In genomic region chr9:128372188-128372641, GRCh38 we compare ENCODE assay signal across 8 cellular contexts. TPM values are rescaled to one million over a fixed set of nuclear protein-coding genes. Genes with fewer than 3 reads are reported as not detected.
DNase-seq lines count a peak whose midpoint lies in the region; ATAC-seq and TF ChIP-seq lines count a peak whose summit lies in the region.

No MANE protein-coding gene starts in this region.

- H3K36me3 ChIP-seq in heart right ventricle (peaks cover 0 to 37% (median 0%) of the 10 kb centered on the region in 9 donors), ascending aorta (peaks cover 0 to 22% of the 10 kb centered on the region in 2 donors), suprapubic skin (peaks cover 21% of the 10 kb centered on the region)

- H3K9me3 ChIP-seq in heart right ventricle = no peaks in the 10 kb centered on the region
- no peaks in the 10 kb centered on the region for H3K9me3 ChIP-seq in ascending aorta
- H3K9me3 ChIP-seq in suprapubic skin = no peaks in the 10 kb centered on the region

- H3K4me1 ChIP-seq in heart right ventricle (peaks cover 2 to 29% (median 22%) of the 10 kb centered on the region in 9 donors), ascending aorta (peaks cover 0 to 8% of the 10 kb centered on the region in 2 donors), suprapubic skin (peaks cover 34% of the 10 kb centered on the region)

- H3K27me3 ChIP-seq in heart right ventricle = no peaks in the 10 kb centered on the region
- no peaks in the 10 kb centered on the region for H3K27me3 ChIP-seq in ascending aorta
- no peaks in the 10 kb centered on the region for H3K27me3 ChIP-seq in layer of hippocampus (ENCODE audit: control insufficient read depth, insufficient read depth, low read length)
- no peaks in the 10 kb centered on the region for H3K27me3 ChIP-seq in suprapubic skin

- TF ChIP-seq EP300 in suprapubic skin (IDR thresholded peaks at IDR 0.05) = no peak

- intact Hi-C loops in heart right ventricle (cut with DNase I) = no loop called here
- intact Hi-C loops in Right ventricle myocardium inferior (cut with DNase I) = loop anchor here (5.0 kb wide), 1 partner anchor 35 kb away; no protein-coding TSS in a partner anchor
- intact Hi-C loops in ascending aorta (cut with DNase I) = loop anchor here (5.0 kb wide), 2 partner anchors 130 to 180 kb away; partner anchors contain the start of genes GLE1 and SPTAN1

- H3K4me3 ChIP-seq in heart right ventricle = peak overlapping the region; percentile 62 to 97 (median 78)
- H3K4me3 ChIP-seq in ascending aorta = peak overlapping the region; percentile 66 to 80
- H3K4me3 ChIP-seq in suprapubic skin = peak overlapping the region; percentile 62

- WGBS in heart right ventricle, 2 donors = 25 to 40% methylated on average over 4 of the region's 4 CpGs
- 24% methylated on average over 4 of the region's 4 CpGs for WGBS in suprapubic skin

- no peak for DNase-seq in heart right ventricle
- no peak for DNase-seq in Right ventricle myocardium inferior (ENCODE audit: missing footprints)
- DNase-seq in ascending aorta (ENCODE audit: low spot score in 2 of 2) = no peak
- DNase-seq in suprapubic skin (ENCODE audit: low spot score in 2 of 2) = no peak
- no peak for DNase-seq in H4 (ENCODE audit: low spot score)

- ATAC-seq in heart right ventricle = no peak
- ATAC-seq in Right ventricle myocardium inferior = no peak
- no peak for ATAC-seq in HG03342 (IDR thresholded peaks at IDR 0.05; ENCODE audit: unreplicated experiment)
- ATAC-seq in HG03521 (IDR thresholded peaks at IDR 0.05; ENCODE audit: unreplicated experiment) = no peak

- no peak for TF ChIP-seq POLR2A in suprapubic skin (IDR thresholded peaks at IDR 0.05)

- H3K27ac ChIP-seq in heart right ventricle = peak overlapping the region in 6 of 10 donors; percentile 90 to 97 (median 94)
- H3K27ac ChIP-seq in ascending aorta = peak overlapping the region; percentile 84 to 87
- peak overlapping the region; percentile 99 for H3K27ac ChIP-seq in layer of hippocampus (ENCODE audit: low read depth, low read length)
- peak overlapping the region; percentile 92 for H3K27ac ChIP-seq in suprapubic skin

- no peak for TF ChIP-seq CTCF in heart right ventricle (IDR thresholded peaks at IDR 0.05)
- TF ChIP-seq CTCF in ascending aorta (IDR thresholded peaks at IDR 0.05) = no peak
- TF ChIP-seq CTCF in suprapubic skin (IDR thresholded peaks at IDR 0.05) = no peak

RNA-seq across cellular contexts. Expression of gene URM1, which starts 1.0 kb away (rescaled TPM):
- total RNA-seq in heart right ventricle (10 to 100 TPM; 39.2 to 64.3 (median 51.2) TPM), Right ventricle myocardium inferior (52.9 TPM), ascending aorta (37.5 TPM), suprapubic skin (10 to 100 TPM; 30.2 to 37.6 (median 34.0) TPM)
- polyA plus RNA-seq in heart right ventricle = 10 to 100 TPM; 18.7 to 75.7 TPM
- total RNA-seq in H4 (2014; rRNA removed; shearing (Covaris generic)) = 52.3 and 71.9 TPM in 2 replicates

RNA-seq across cellular contexts. Expression of gene SLC27A4, which starts 31.9 kb away (rescaled TPM):
- total RNA-seq in heart right ventricle = 10 to 100 TPM in 9 of 10 donors, 1 to 10 TPM in 1; 10.0 to 26.3 (median 15.5) TPM
- polyA plus RNA-seq in heart right ventricle = 10 to 100 TPM; 35.0 to 37.2 TPM
- 19.2 TPM for total RNA-seq in Right ventricle myocardium inferior
- total RNA-seq in ascending aorta = 16.6 TPM
- 10 to 100 TPM; 52.0 to 78.1 (median 63.0) TPM for total RNA-seq in suprapubic skin
- 15.1 and 21.9 TPM in 2 replicates for total RNA-seq in H4 (2014; rRNA removed; shearing (Covaris generic))

RNA-seq across cellular contexts. Expression of gene CERCAM, which starts 48.4 kb away (rescaled TPM):
- total RNA-seq in heart right ventricle = 10 to 100 TPM in 5 of 10 donors, 1 to 10 TPM in 5; 3.5 to 30.4 (median 10.0) TPM
- polyA plus RNA-seq in heart right ventricle = 10 to 100 TPM; 10.6 to 11.3 TPM
- total RNA-seq in Right ventricle myocardium inferior = 7.8 TPM
- 70.5 TPM for total RNA-seq in ascending aorta
- total RNA-seq in suprapubic skin = 10 to 100 TPM in 2 of 4 donors, 1 to 10 TPM in 2; 3.7 to 26.2 (median 11.3) TPM
- 19.0 and 20.8 TPM in 2 replicates for total RNA-seq in H4 (2014; rRNA removed; shearing (Covaris generic))

RNA-seq across cellular contexts. Expression of gene COQ4, which starts 49.6 kb away (rescaled TPM):
- total RNA-seq in heart right ventricle = 10 to 100 TPM; 26.5 to 35.8 (median 30.0) TPM
- 10 to 100 TPM; 36.3 to 42.8 TPM for polyA plus RNA-seq in heart right ventricle
- 29.1 TPM for total RNA-seq in Right ventricle myocardium inferior
- 11.4 TPM for total RNA-seq in ascending aorta
- 100 to 1,000 TPM in 3 of 4 donors, 10 to 100 TPM in 1; 73.3 to 119 (median 106) TPM for total RNA-seq in suprapubic skin
- 39.6 and 46.3 TPM in 2 replicates for total RNA-seq in H4 (2014; rRNA removed; shearing (Covaris generic))

RNA-seq across cellular contexts. Expression of gene TRUB2, which starts 50.0 kb away (rescaled TPM):
- total RNA-seq in heart right ventricle (10 to 100 TPM; 32.8 to 50.3 (median 44.2) TPM), Right ventricle myocardium inferior (37.4 TPM), ascending aorta (10.2 TPM), suprapubic skin (10 to 100 TPM; 11.6 to 19.9 (median 14.1) TPM)
- 10 to 100 TPM; 18.0 to 27.4 TPM for polyA plus RNA-seq in heart right ventricle
- 13.8 and 15.6 TPM in 2 replicates for total RNA-seq in H4 (2014; rRNA removed; shearing (Covaris generic))

Comparison
In these comparisons a context has a peak if more than half of its experiments do, and no peak if none do; other contexts are left out.
1. intact Hi-C loops: an anchor here in Right ventricle myocardium inferior (5.0 kb wide) and ascending aorta (5.0 kb wide); none called in heart right ventricle.